ENCODE assay signal across 26 cellular contexts in the genomic region with DNA sequence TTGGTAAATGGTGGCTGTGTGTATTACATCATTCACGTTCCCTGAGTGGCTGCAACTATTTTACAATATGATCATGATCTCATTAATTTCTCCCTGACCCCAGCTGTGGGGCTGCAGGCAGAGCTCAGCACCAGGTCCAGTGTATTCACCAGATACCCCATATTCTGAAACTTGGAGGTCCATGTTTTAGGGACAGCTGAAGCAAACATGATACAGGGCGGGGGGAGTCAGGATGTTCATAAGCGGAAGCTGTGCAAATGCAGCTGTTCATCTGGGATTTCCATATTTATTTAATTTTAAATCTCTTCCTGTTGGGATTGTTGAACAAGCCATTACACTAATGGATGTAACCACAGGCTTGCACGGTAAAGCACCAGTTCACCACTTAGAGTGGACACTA.
"Had no signal": no experiment of that assay in that cellular context is flagged by ENCODE, and none has a peak within 500 bp of the region (broad histone marks: within the 10 kb centered on the region; RNA-seq: fewer than 3 reads in every experiment).

No MANE protein-coding gene starts in this region.

- FAIRE-seq: astrocyte had no signal

- H3K36me3 Mint-ChIP-seq: activated CD4-positive, alpha-beta memory T cell treated with anti-CD3 and anti-CD28 coated beads for 36 hours; activated naive CD4-positive, alpha-beta T cell treated with anti-CD3 and anti-CD28 coated beads, Interleukin-2, amount 50 U/mL, for 72 hours; immature natural killer cell; stimulated activated memory B cell treated with anti-CD40 and anti-IgM and Interleukin-4, amounts not matched to agents 10 μg/mL and 1 μg/mL and 100 μg/mL, for 72 hours had no signal

- H3K4me1 Mint-ChIP-seq: activated B cell treated with CpG ODN at 0.5 μM for 24 hours; stimulated activated memory B cell treated with anti-CD40 and anti-IgM and Interleukin-4, amounts not matched to agents 10 μg/mL and 1 μg/mL and 100 μg/mL, for 72 hours had no signal

- H3K27ac Mint-ChIP-seq: activated B cell treated with CpG ODN at 0.5 μM for 24 hours; activated CD4-positive, alpha-beta memory T cell treated with anti-CD3 and anti-CD28 coated beads for 36 hours; activated naive CD4-positive, alpha-beta T cell treated with anti-CD3 and anti-CD28 coated beads, Interleukin-2, amount 50 U/mL, for 72 hours; activated T-helper 1 cell treated with anti-CD3 and anti-CD28 coated beads, Interleukin-12 subunit alpha, Interleukin-12 subunit beta, Interleukin-2, Interleukin-4 antibody, amounts not matched to agents 30 ng/mL and 10 ng/mL and 1 ng/mL, durations not matched to agents 14 hours and 24 hours and 36 hours; dendritic cell treated with granulocyte-macrophage colony-stimulating factor and Interleukin-4, amounts not matched to agents 40 ng/mL and 50 ng/mL, for 4 days; immature natural killer cell; stimulated activated memory B cell treated with anti-CD40 and anti-IgM and Interleukin-4, amounts not matched to agents 10 μg/mL and 1 μg/mL and 100 μg/mL, for 72 hours had no signal

- H3K9me3 Mint-ChIP-seq: activated B cell treated with CpG ODN at 0.5 μM for 24 hours; activated CD4-positive, alpha-beta memory T cell treated with anti-CD3 and anti-CD28 coated beads for 36 hours; activated naive CD4-positive, alpha-beta T cell treated with anti-CD3 and anti-CD28 coated beads, Interleukin-2, amount 50 U/mL, for 72 hours; activated T-helper 1 cell treated with anti-CD3 and anti-CD28 coated beads, Interleukin-12 subunit alpha, Interleukin-12 subunit beta, Interleukin-2, Interleukin-4 antibody, amounts not matched to agents 30 ng/mL and 10 ng/mL and 1 ng/mL, durations not matched to agents 14 hours and 24 hours and 36 hours; dendritic cell treated with granulocyte-macrophage colony-stimulating factor and Interleukin-4, amounts not matched to agents 40 ng/mL and 50 ng/mL, for 4 days; stimulated activated memory B cell treated with anti-CD40 and anti-IgM and Interleukin-4, amounts not matched to agents 10 μg/mL and 1 μg/mL and 100 μg/mL, for 72 hours had no signal

- H3K27me3 Mint-ChIP-seq: dendritic cell treated with granulocyte-macrophage colony-stimulating factor and Interleukin-4, amounts not matched to agents 40 ng/mL and 50 ng/mL, for 4 days had no signal

- H3K4me3 Mint-ChIP-seq: activated B cell treated with CpG ODN at 0.5 μM for 24 hours; activated CD4-positive, alpha-beta memory T cell treated with anti-CD3 and anti-CD28 coated beads for 36 hours; activated T-helper 1 cell treated with anti-CD3 and anti-CD28 coated beads, Interleukin-12 subunit alpha, Interleukin-12 subunit beta, Interleukin-2, Interleukin-4 antibody, amounts not matched to agents 30 ng/mL and 10 ng/mL and 1 ng/mL, durations not matched to agents 14 hours and 24 hours and 36 hours; dendritic cell treated with granulocyte-macrophage colony-stimulating factor and Interleukin-4, amounts not matched to agents 40 ng/mL and 50 ng/mL, for 4 days; immature natural killer cell; stimulated activated memory B cell treated with anti-CD40 and anti-IgM and Interleukin-4, amounts not matched to agents 10 μg/mL and 1 μg/mL and 100 μg/mL, for 72 hours had no signal

- DNase-seq: activated B cell treated with CpG ODN at 0.5 μM for 24 hours; activated CD4-positive, alpha-beta memory T cell treated with anti-CD3 and anti-CD28 coated beads for 36 hours; activated CD4-positive, alpha-beta T cell treated with anti-CD3 and anti-CD28 coated beads for 4 hours; activated gamma-delta T cell treated with Interleukin-2 at 50 U/mL for 16 hours; activated T-cell treated with anti-CD3 and anti-CD28 coated beads for 4 hours; adrenal gland; effector CD8-positive, alpha-beta T cell; gastrocnemius medialis; heart right ventricle; immature natural killer cell; kidney glomerular epithelial cell; left ventricle myocardium inferior; mammary epithelial cell; midbrain; occipital lobe; posterior cingulate gyrus; sigmoid colon; spleen; stimulated activated CD4-positive, alpha-beta T cell treated with anti-CD3 and anti-CD28 coated beads, Interleukin-4, amount 100 ng/mL, for 4 hours; testis; upper lobe of left lung had no signal
